In the genomic region with DNA sequence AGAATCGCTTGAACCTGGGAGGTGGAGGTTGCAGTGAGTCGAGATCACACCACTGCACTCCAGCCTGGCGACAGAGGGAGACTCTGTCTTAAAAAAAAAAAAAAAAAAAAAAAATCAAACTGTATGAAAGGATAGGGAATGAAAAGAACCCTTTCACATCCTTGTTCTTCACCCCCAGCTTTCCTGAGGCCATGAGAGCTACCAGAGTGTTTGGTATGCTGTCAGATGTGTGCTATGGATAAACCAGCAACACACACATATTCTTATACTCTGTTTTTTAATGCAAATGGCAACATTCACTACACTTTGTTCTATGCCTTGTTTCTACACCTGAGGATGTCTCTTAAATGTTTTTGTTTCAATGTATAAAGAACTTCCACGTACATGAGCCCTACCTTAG, we compare ENCODE assay signal across 20 cellular contexts. TPM values are rescaled to one million over a fixed set of nuclear protein-coding genes. Genes with fewer than 3 reads are reported as not detected.
DNase-seq lines count a peak whose midpoint lies in the region; ATAC-seq and TF ChIP-seq lines count a peak whose summit lies in the region.
"Had no signal": no experiment of that assay in that cellular context is flagged by ENCODE, and none has a peak within 500 bp of the region (broad histone marks: within the 10 kb centered on the region; RNA-seq: fewer than 3 reads in every experiment).

No MANE protein-coding gene starts in this region.

- peaks cover 26% of the 10 kb centered on the region for H3K4me1 Mint-ChIP-seq in neural crest cell
- H3K4me1 Mint-ChIP-seq: CD14-positive monocyte; CD4-positive, alpha-beta memory T cell; CD4-positive, CD25-positive, alpha-beta regulatory T cell; CD8-positive, alpha-beta memory T cell had no signal

- H2AFZ ChIP-seq in Karpas-422 (ENCODE audit: low read length) = no peak overlapping the region

- no peaks in the 10 kb centered on the region for H3K9me3 Mint-ChIP-seq in neural crest cell
- H3K9me3 Mint-ChIP-seq: CD14-positive monocyte; CD4-positive, CD25-positive, alpha-beta regulatory T cell; CD8-positive, alpha-beta memory T cell had no signal

- H3K36me3 ChIP-seq in Karpas-422 (ENCODE audit: insufficient read depth, low read length) = no peaks in the 10 kb centered on the region
- H3K36me3 ChIP-seq: BE2C, BLaER1 had no signal

- H3K4me3 Mint-ChIP-seq in neural crest cell = peak overlapping the region; percentile 44
- H3K4me3 Mint-ChIP-seq: CD14-positive monocyte; CD4-positive, alpha-beta memory T cell; CD4-positive, CD25-positive, alpha-beta regulatory T cell; CD8-positive, alpha-beta memory T cell had no signal

- no peaks in the 10 kb centered on the region for H3K36me3 Mint-ChIP-seq in neural crest cell (ENCODE audit: low read depth)
- H3K36me3 Mint-ChIP-seq: CD14-positive monocyte; CD4-positive, alpha-beta memory T cell; CD4-positive, CD25-positive, alpha-beta regulatory T cell; CD8-positive, alpha-beta memory T cell had no signal

- no peaks in the 10 kb centered on the region for H3K27me3 Mint-ChIP-seq in neural crest cell (ENCODE audit: low read depth)

- no peak overlapping the region for H3K27ac Mint-ChIP-seq in neural crest cell (ENCODE audit: unreplicated experiment)
- H3K27ac Mint-ChIP-seq: CD14-positive monocyte; CD4-positive, alpha-beta memory T cell; CD4-positive, CD25-positive, alpha-beta regulatory T cell; CD8-positive, alpha-beta memory T cell had no signal

- no peaks in the 10 kb centered on the region for H3K27me3 ChIP-seq in Karpas-422 (ENCODE audit: low read length)
- H3K27me3 ChIP-seq: BE2C, BLaER1 had no signal

- ATAC-seq in HG02938 (IDR thresholded peaks at IDR 0.05; ENCODE audit: unreplicated experiment) = no peak
- no peak for ATAC-seq in HG03280 (IDR thresholded peaks at IDR 0.05; ENCODE audit: unreplicated experiment)
- ATAC-seq in HG02885 (IDR thresholded peaks at IDR 0.05; ENCODE audit: poor library complexity, unreplicated experiment) = no peak

- H3K79me2 ChIP-seq in Karpas-422 (ENCODE audit: low read length) = no peaks in the 10 kb centered on the region

- H3K9me2 ChIP-seq in Karpas-422 (replicated peaks; ENCODE audit: insufficient read depth, low read length) = no peaks in the 10 kb centered on the region

- no peaks in the 10 kb centered on the region for H4K20me1 ChIP-seq in Karpas-422 (ENCODE audit: insufficient read depth, low read depth, low read length)
- H4K20me1 ChIP-seq: BLaER1 had no signal

- DNase-seq in Karpas-422 (peak; percentile 12), epidermal melanocyte (ENCODE audit: insufficient read length, low spot score) (peak; percentile 57), neural crest cell (ENCODE audit: low read depth, low spot score) (no peak), NCI-H2196 (lab: John Stamatoyannopoulos, UW; ENCODE audit: unreplicated experiment) (no peak)
- DNase-seq: 8988T; ACHN; BE2C; C1 segment of cervical spinal cord; Caco-2; Calu3; CD4-positive, alpha-beta memory T cell; CD4-positive, CD25-positive, alpha-beta regulatory T cell; CD8-positive, alpha-beta memory T cell; DMS79 treated with DMSO at 0.1 percent for 48 hours; GF-D8 had no signal

- H3K4me3 ChIP-seq in Karpas-422 (ENCODE audit: low read length) = no peak overlapping the region
- H3K4me3 ChIP-seq: BLaER1 had no signal

- no peaks in the 10 kb centered on the region for H3K4me1 ChIP-seq in Karpas-422 (ENCODE audit: low read length)
- H3K4me1 ChIP-seq: BLaER1, Caco-2 had no signal

- H3K9me3 ChIP-seq in Karpas-422 (ENCODE audit: low read length) = no peaks in the 10 kb centered on the region
- H3K9me3 ChIP-seq: BE2C, BLaER1, Caco-2 had no signal

- H3K9ac ChIP-seq in Karpas-422 (ENCODE audit: low read length) = no peak overlapping the region
- H3K9ac ChIP-seq: BLaER1 had no signal

- no peak for TF ChIP-seq CTCF in neural crest cell (conservative IDR thresholded peaks at IDR 0.05)

- no peak overlapping the region for H3K4me2 ChIP-seq in Karpas-422 (ENCODE audit: low read depth, low read length, poor library complexity, severe bottlenecking)
- H3K4me2 ChIP-seq: BLaER1 had no signal

- no peak overlapping the region for H3K27ac ChIP-seq in Karpas-422 (ENCODE audit: low read length)
- H3K27ac ChIP-seq: BLaER1 had no signal

RNA-seq across cellular contexts. Expression of a gene that starts 33.5 kb away (rescaled TPM):
- 8.4 and 43.1 TPM in 2 replicates for total RNA-seq in Karpas-422 (2014; rRNA removed; shearing (Covaris generic); ENCODE audit: low replicate concordance)
- 89.6 and 89.7 TPM in 2 replicates for total RNA-seq in neural crest cell

Comparison
In these comparisons a context has a peak if more than half of its experiments do, and no peak if none do; other contexts are left out.
1. DNase-seq: peak in Karpas-422 (single experiment) and epidermal melanocyte (single experiment); none in neural crest cell (single experiment) and NCI-H2196 (single experiment).